In genomic region chr15:50925281-50925680, GRCh38 we compare ENCODE assay signal across 25 cellular contexts.
"Had no signal": no experiment of that assay in that cellular context is flagged by ENCODE, and none has a peak within 500 bp of the region (broad histone marks: within the 10 kb centered on the region; RNA-seq: fewer than 3 reads in every experiment).

No MANE protein-coding gene starts in this region.

- H3K9me3 ChIP-seq: heart right ventricle, lower lobe of right lung, spleen, testis, transverse colon had no signal

- H3K4me1 ChIP-seq: lower lobe of right lung, spleen, testis had no signal

- ATAC-seq: activated CD4-positive, CD25-positive, alpha-beta regulatory T cell treated with anti-CD3 and anti-CD28 coated beads, Interleukin-2, amount 50 U/mL, for 24 hours; heart right ventricle; left lobe of liver; lower lobe of right lung; natural killer cell treated with Interleukin-12 subunit alpha and Interleukin-12 subunit beta and Interleukin-15 and Interleukin-18, amount 100 ng/mL, for 72 hours; right cardiac atrium had no signal

- H3K4me3 ChIP-seq: heart right ventricle, lower lobe of right lung, spleen, testis, transverse colon had no signal

- H3K27ac ChIP-seq: heart right ventricle, lower lobe of right lung, spleen, testis, transverse colon, WERI-Rb-1 had no signal

- H3K27me3 ChIP-seq: heart right ventricle, spleen, testis, transverse colon had no signal

- DNase-seq: activated CD4-positive, alpha-beta memory T cell treated with anti-CD3 and anti-CD28 coated beads, Interleukin-2, amount 10 ng/mL, durations not matched to agents 7 days and 5 days; activated CD4-positive, alpha-beta T cell treated with anti-CD3 and anti-CD28 coated beads, Interleukin-2, amount 10 ng/mL, durations not matched to agents 7 days and 5 days; activated CD8-positive, alpha-beta memory T cell treated with anti-CD3 and anti-CD28 coated beads, Interleukin-2, amount 50 U/mL, for 48 hours; activated gamma-delta T cell treated with Interleukin-2 at 50 U/mL for 16 hours; activated naive CD4-positive, alpha-beta T cell treated with anti-CD3 and anti-CD28 coated beads, Interleukin-2, amount 50 U/mL, for 16 hours; activated T-cell treated with anti-CD3 and anti-CD28 coated beads, Interleukin-2, amount 50 U/mL, for 24 hours; dermis blood vessel endothelial cell; effector CD4-positive, alpha-beta T cell; foreskin melanocyte; heart right ventricle; kidney glomerular epithelial cell; lower lobe of right lung; mesenchymal stem cell; posterior cingulate gyrus; right cardiac atrium; spleen; stimulated activated naive CD4-positive, alpha-beta T cell treated with Interleukin-2 at 50 U/mL for 16 hours; SW 1271; T-helper 9 cell; testis; transverse colon; WERI-Rb-1 had no signal
